39 cellular contexts compared by ENCODE assay signal in the genomic region with DNA sequence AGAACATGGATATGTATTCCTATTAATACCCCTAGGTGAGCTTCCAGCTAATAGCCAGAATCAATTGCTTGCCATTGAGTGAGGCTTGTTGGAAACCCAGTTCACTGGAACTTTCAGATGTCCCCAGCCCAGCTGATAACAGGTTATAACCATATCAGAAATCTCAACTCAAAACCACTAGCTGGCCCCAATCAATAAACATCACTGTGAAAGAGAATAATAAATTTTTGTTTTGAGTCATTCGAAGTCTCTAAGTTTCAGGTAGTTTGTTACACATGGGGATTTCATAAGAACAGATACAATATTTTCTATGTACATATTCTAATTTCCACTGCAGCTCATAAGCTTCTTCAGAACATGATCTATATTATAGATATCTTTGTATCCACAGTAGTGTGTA.
"Had no signal": no experiment of that assay in that cellular context is flagged by ENCODE, and none has a peak within 500 bp of the region (broad histone marks: within the 10 kb centered on the region; RNA-seq: fewer than 3 reads in every experiment).

No MANE protein-coding gene starts in this region.

- FAIRE-seq: astrocyte, bronchial epithelial cell, colon had no signal

- H3K27me3 ChIP-seq: adrenal gland, ascending aorta, body of pancreas, brain microvascular endothelial cell, breast epithelium, cardiac muscle cell had no signal

- ATAC-seq: activated naive CD4-positive, alpha-beta T cell treated with anti-CD3 and anti-CD28 coated beads, Interleukin-2, amount 50 U/mL, for 72 hours; activated naive CD8-positive, alpha-beta T cell treated with anti-CD3 and anti-CD28 coated beads, Interleukin-2, amount 50 U/mL, for 24 hours; activated T-cell treated with anti-CD3 and anti-CD28 coated beads, Interleukin-2, amount 50 U/mL, for 4 hours; activated T-cell treated with anti-CD3 and anti-CD28 coated beads, Interleukin-2, amount 50 U/mL, for 72 hours; activated T-helper 17 cell treated with anti-CD3 and anti-CD28 coated beads, Interleukin-2, amount 50 U/mL, for 72 hours; body of pancreas had no signal

- H3K4me3 ChIP-seq: adrenal gland, ascending aorta, body of pancreas, breast epithelium, cardiac muscle cell had no signal

- H3K27ac Mint-ChIP-seq: activated naive CD4-positive, alpha-beta T cell treated with anti-CD3 and anti-CD28 coated beads for 36 hours; activated naive CD4-positive, alpha-beta T cell treated with anti-CD3 and anti-CD28 coated beads, Interleukin-2, amount 10 ng/mL, durations not matched to agents 7 days and 5 days; activated naive CD4-positive, alpha-beta T cell treated with anti-CD3 and anti-CD28 coated beads, Interleukin-2, amount 50 U/mL, for 24 hours; activated naive CD4-positive, alpha-beta T cell treated with anti-CD3 and anti-CD28 coated beads, Interleukin-2, amount 50 U/mL, for 72 hours; activated naive CD8-positive, alpha-beta T cell; activated naive CD8-positive, alpha-beta T cell treated with anti-CD3 and anti-CD28 coated beads for 36 hours; activated naive CD8-positive, alpha-beta T cell treated with anti-CD3 and anti-CD28 coated beads, Interleukin-2, amount 10 ng/mL, durations not matched to agents 7 days and 5 days; activated naive CD8-positive, alpha-beta T cell treated with anti-CD3 and anti-CD28 coated beads, Interleukin-2, amount 50 U/mL, for 24 hours; activated T-cell treated with anti-CD3 and anti-CD28 coated beads, Interleukin-2, amount 50 U/mL, for 72 hours; activated T-helper 1 cell treated with anti-CD3 and anti-CD28 coated beads, Interleukin-12 subunit alpha, Interleukin-12 subunit beta, Interleukin-2, Interleukin-4 antibody, amounts not matched to agents 30 ng/mL and 10 ng/mL and 1 ng/mL, durations not matched to agents 14 hours and 24 hours and 36 hours; activated T-helper 17 cell treated with anti-CD3 and anti-CD28 coated beads, Interleukin-2, amount 50 U/mL, for 72 hours; activated T-helper 2 cell treated with anti-CD3 and anti-CD28 coated beads, Interferon-gamma antibody, Interleukin-2, Interleukin-4, amounts not matched to agents 10 μg/mL and 5 μg/mL and 100 μg/mL, durations not matched to agents 14 hours and 24 hours and 36 hours; brain had no signal

- H3K4me1 ChIP-seq: adrenal gland, ascending aorta, body of pancreas, breast epithelium had no signal

- H3K36me3 ChIP-seq: adrenal gland, ascending aorta, brain microvascular endothelial cell, breast epithelium, cardiac muscle cell had no signal

- H3K9me3 ChIP-seq: adrenal gland, ascending aorta, body of pancreas, breast epithelium had no signal

- H3K27ac ChIP-seq: adrenal gland, ascending aorta, body of pancreas, brain microvascular endothelial cell, breast epithelium, cardiac muscle cell had no signal

- H3K4me3 Mint-ChIP-seq: activated naive CD4-positive, alpha-beta T cell treated with anti-CD3 and anti-CD28 coated beads for 36 hours; activated naive CD4-positive, alpha-beta T cell treated with anti-CD3 and anti-CD28 coated beads, Interleukin-2, amount 10 ng/mL, durations not matched to agents 7 days and 5 days; activated naive CD4-positive, alpha-beta T cell treated with anti-CD3 and anti-CD28 coated beads, Interleukin-2, amount 50 U/mL, for 24 hours; activated naive CD8-positive, alpha-beta T cell; activated naive CD8-positive, alpha-beta T cell treated with anti-CD3 and anti-CD28 coated beads for 36 hours; activated naive CD8-positive, alpha-beta T cell treated with anti-CD3 and anti-CD28 coated beads, Interleukin-2, amount 10 ng/mL, durations not matched to agents 7 days and 5 days; activated naive CD8-positive, alpha-beta T cell treated with anti-CD3 and anti-CD28 coated beads, Interleukin-2, amount 50 U/mL, for 24 hours; activated T-cell treated with anti-CD3 and anti-CD28 coated beads, Interleukin-2, amount 50 U/mL, for 4 hours; activated T-cell treated with anti-CD3 and anti-CD28 coated beads, Interleukin-2, amount 50 U/mL, for 72 hours; activated T-helper 1 cell treated with anti-CD3 and anti-CD28 coated beads, Interleukin-12 subunit alpha, Interleukin-12 subunit beta, Interleukin-2, Interleukin-4 antibody, amounts not matched to agents 30 ng/mL and 10 ng/mL and 1 ng/mL, durations not matched to agents 14 hours and 24 hours and 36 hours; activated T-helper 17 cell treated with anti-CD3 and anti-CD28 coated beads, Interleukin-2, amount 50 U/mL, for 72 hours; brain; central memory CD8-positive, alpha-beta T cell had no signal

- H3K27me3 Mint-ChIP-seq: activated naive CD4-positive, alpha-beta T cell treated with anti-CD3 and anti-CD28 coated beads, Interleukin-2, amount 10 ng/mL, durations not matched to agents 7 days and 5 days; activated naive CD4-positive, alpha-beta T cell treated with anti-CD3 and anti-CD28 coated beads, Interleukin-2, amount 50 U/mL, for 24 hours; activated naive CD8-positive, alpha-beta T cell treated with anti-CD3 and anti-CD28 coated beads for 36 hours; activated naive CD8-positive, alpha-beta T cell treated with anti-CD3 and anti-CD28 coated beads, Interleukin-2, amount 10 ng/mL, durations not matched to agents 7 days and 5 days; brain had no signal

- H3K36me3 Mint-ChIP-seq: activated naive CD4-positive, alpha-beta T cell treated with anti-CD3 and anti-CD28 coated beads, Interleukin-2, amount 10 ng/mL, durations not matched to agents 7 days and 5 days; activated naive CD4-positive, alpha-beta T cell treated with anti-CD3 and anti-CD28 coated beads, Interleukin-2, amount 50 U/mL, for 24 hours; activated naive CD4-positive, alpha-beta T cell treated with anti-CD3 and anti-CD28 coated beads, Interleukin-2, amount 50 U/mL, for 72 hours; activated naive CD8-positive, alpha-beta T cell; activated naive CD8-positive, alpha-beta T cell treated with anti-CD3 and anti-CD28 coated beads for 36 hours; activated naive CD8-positive, alpha-beta T cell treated with anti-CD3 and anti-CD28 coated beads, Interleukin-2, amount 10 ng/mL, durations not matched to agents 7 days and 5 days; brain had no signal

- H3K9me3 Mint-ChIP-seq: activated naive CD8-positive, alpha-beta T cell treated with anti-CD3 and anti-CD28 coated beads, Interleukin-2, amount 50 U/mL, for 24 hours; activated T-cell treated with anti-CD3 and anti-CD28 coated beads, Interleukin-2, amount 50 U/mL, for 4 hours; central memory CD8-positive, alpha-beta T cell had no signal

- H3K4me1 Mint-ChIP-seq: activated naive CD4-positive, alpha-beta T cell treated with anti-CD3 and anti-CD28 coated beads, Interleukin-2, amount 10 ng/mL, durations not matched to agents 7 days and 5 days; activated naive CD4-positive, alpha-beta T cell treated with anti-CD3 and anti-CD28 coated beads, Interleukin-2, amount 50 U/mL, for 24 hours; activated naive CD8-positive, alpha-beta T cell treated with anti-CD3 and anti-CD28 coated beads for 36 hours; activated naive CD8-positive, alpha-beta T cell treated with anti-CD3 and anti-CD28 coated beads, Interleukin-2, amount 10 ng/mL, durations not matched to agents 7 days and 5 days; activated naive CD8-positive, alpha-beta T cell treated with anti-CD3 and anti-CD28 coated beads, Interleukin-2, amount 50 U/mL, for 24 hours; activated T-helper 17 cell treated with anti-CD3 and anti-CD28 coated beads, Interleukin-2, amount 50 U/mL, for 72 hours; brain; central memory CD8-positive, alpha-beta T cell had no signal

- DNase-seq: activated effector memory CD4-positive, alpha-beta T cell treated with anti-CD3 and anti-CD28 coated beads, Interleukin-2, amount 50 U/mL, for 16 hours; activated effector memory CD4-positive, alpha-beta T cell treated with Interleukin-2 at 50 U/mL for 16 hours; activated gamma-delta T cell; activated gamma-delta T cell treated with Interleukin-2 at 50 U/mL for 16 hours; activated naive CD4-positive, alpha-beta T cell; activated naive CD4-positive, alpha-beta T cell treated with anti-CD3 and anti-CD28 coated beads for 36 hours; activated naive CD4-positive, alpha-beta T cell treated with anti-CD3 and anti-CD28 coated beads, Interleukin-2, amount 10 ng/mL, durations not matched to agents 7 days and 5 days; activated naive CD4-positive, alpha-beta T cell treated with anti-CD3 and anti-CD28 coated beads, Interleukin-2, amount 50 U/mL, for 16 hours; activated naive CD4-positive, alpha-beta T cell treated with Interleukin-2 at 50 U/mL for 16 hours; activated naive CD8-positive, alpha-beta T cell treated with anti-CD3 and anti-CD28 coated beads for 36 hours; activated naive CD8-positive, alpha-beta T cell treated with anti-CD3 and anti-CD28 coated beads, Interleukin-2, amount 10 ng/mL, durations not matched to agents 7 days and 5 days; activated naive CD8-positive, alpha-beta T cell treated with anti-CD3 and anti-CD28 coated beads, Interleukin-2, amount 50 U/mL, for 24 hours; activated T-cell treated with anti-CD3 and anti-CD28 coated beads, Interleukin-2, amount 50 U/mL, for 4 hours; activated T-cell treated with anti-CD3 and anti-CD28 coated beads, Interleukin-2, amount 50 U/mL, for 48 hours; activated T-cell treated with anti-CD3 and anti-CD28 coated beads, Interleukin-2, amount 50 U/mL, for 72 hours; adrenal gland; amniotic stem cell; amygdala; anterior cingulate cortex; aorta; body of pancreas; brain microvascular endothelial cell; caudate nucleus; central memory CD4-positive, alpha-beta T cell; cerebellar nuclear complex had no signal
